Comparison of ENCODE assay signal across 10 cellular contexts in genomic region chr21:22364163-22364562, GRCh38.
"Had no signal": no experiment of that assay in that cellular context is flagged by ENCODE, and none has a peak within 500 bp of the region (broad histone marks: within the 10 kb centered on the region; RNA-seq: fewer than 3 reads in every experiment).

No MANE protein-coding gene starts in this region.

- H3K4me2 ChIP-seq: GM23338 had no signal

- FAIRE-seq: H1 had no signal

- H3K27ac ChIP-seq: HL-60 had no signal

- H3K27me3 Mint-ChIP-seq: IgD-negative memory B cell had no signal

- H3K4me1 ChIP-seq: HAP-1 had no signal

- ATAC-seq: GM23338, HCT116 had no signal

- H3K36me3 Mint-ChIP-seq: IgD-negative memory B cell had no signal

- DNase-seq: H7, HFFc6, Kasumi-1, KG1 had no signal

- H3K27ac Mint-ChIP-seq: GM23338, HFFc6, IgD-negative memory B cell had no signal

- H2AFZ ChIP-seq: GM23338 had no signal

- H3K4me3 Mint-ChIP-seq: GM23338, HFFc6, IgD-negative memory B cell had no signal

- H3K4me3 ChIP-seq: GM23338, HAP-1 had no signal

- H3K9me3 ChIP-seq: HAP-1 had no signal

- H3K36me3 ChIP-seq: HAP-1 had no signal

- H3K4me1 Mint-ChIP-seq: GM23338, IgD-negative memory B cell had no signal
